ENCODE assay signal across 2 cellular contexts in the genomic region with DNA sequence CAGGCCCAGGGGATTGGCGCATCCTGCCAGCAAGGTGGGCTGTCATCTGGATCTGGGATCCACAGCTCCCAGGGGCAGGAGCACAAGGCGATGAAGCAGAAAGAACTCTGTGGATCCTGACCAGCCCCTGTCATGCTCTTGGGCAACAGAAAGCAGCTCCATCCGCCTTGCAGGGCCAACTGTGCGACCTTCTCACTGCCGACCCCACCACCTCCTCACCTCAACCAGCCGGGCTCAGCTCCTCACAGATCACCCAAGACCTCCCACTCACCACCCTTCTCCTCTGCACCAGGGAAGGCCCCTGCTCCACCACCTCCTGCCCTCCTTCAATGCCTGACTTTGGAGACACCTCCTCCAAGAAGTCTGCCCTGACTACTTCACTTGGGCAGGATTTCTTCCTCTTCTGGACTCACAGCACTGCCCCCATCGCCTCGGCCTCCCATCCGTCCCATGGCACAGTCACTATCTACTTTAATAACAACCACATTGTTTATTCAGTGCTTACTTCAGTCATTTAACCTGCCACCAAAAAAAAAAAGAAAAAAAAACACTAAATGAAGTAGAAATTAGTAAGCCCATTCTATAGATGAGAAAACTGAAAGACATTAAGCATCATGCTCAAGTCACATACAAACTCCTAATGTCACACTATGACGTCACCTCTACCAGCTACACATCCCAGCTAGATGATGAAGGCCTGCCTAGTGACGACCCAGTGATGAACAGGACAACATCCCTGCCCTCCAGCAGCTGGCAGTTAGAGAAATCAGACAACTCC.
TF ChIP-seq lines count a peak whose summit lies in the region.

No MANE protein-coding gene starts in this region.

TF ChIP-seq in GM23338, 12 proteins besides CTCF, POLR2A, EP300 and RAD21:
- TF ChIP-seq, protein P1, sequence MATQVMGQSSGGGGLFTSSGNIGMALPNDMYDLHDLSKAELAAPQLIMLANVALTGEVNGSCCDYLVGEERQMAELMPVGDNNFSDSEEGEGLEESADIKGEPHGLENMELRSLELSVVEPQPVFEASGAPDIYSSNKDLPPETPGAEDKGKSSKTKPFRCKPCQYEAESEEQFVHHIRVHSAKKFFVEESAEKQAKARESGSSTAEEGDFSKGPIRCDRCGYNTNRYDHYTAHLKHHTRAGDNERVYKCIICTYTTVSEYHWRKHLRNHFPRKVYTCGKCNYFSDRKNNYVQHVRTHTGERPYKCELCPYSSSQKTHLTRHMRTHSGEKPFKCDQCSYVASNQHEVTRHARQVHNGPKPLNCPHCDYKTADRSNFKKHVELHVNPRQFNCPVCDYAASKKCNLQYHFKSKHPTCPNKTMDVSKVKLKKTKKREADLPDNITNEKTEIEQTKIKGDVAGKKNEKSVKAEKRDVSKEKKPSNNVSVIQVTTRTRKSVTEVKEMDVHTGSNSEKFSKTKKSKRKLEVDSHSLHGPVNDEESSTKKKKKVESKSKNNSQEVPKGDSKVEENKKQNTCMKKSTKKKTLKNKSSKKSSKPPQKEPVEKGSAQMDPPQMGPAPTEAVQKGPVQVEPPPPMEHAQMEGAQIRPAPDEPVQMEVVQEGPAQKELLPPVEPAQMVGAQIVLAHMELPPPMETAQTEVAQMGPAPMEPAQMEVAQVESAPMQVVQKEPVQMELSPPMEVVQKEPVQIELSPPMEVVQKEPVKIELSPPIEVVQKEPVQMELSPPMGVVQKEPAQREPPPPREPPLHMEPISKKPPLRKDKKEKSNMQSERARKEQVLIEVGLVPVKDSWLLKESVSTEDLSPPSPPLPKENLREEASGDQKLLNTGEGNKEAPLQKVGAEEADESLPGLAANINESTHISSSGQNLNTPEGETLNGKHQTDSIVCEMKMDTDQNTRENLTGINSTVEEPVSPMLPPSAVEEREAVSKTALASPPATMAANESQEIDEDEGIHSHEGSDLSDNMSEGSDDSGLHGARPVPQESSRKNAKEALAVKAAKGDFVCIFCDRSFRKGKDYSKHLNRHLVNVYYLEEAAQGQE (IDR thresholded peaks at IDR 0.05; ENCODE audit: unreplicated experiment) = no peak
- TF ChIP-seq STAT1 (IDR thresholded peaks at IDR 0.05; ENCODE audit: unreplicated experiment) (no peak), ZNF331 (CRISPR knock-in tag; IDR thresholded peaks at IDR 0.05; ENCODE audit: low read depth) (no peak), POLR2AphosphoS5 (IDR thresholded peaks at IDR 0.05; ENCODE audit: low read depth) (no peak), EZH2 (IDR thresholded peaks at IDR 0.05; ENCODE audit: low read depth, unreplicated experiment) (no peak), NANOG (IDR thresholded peaks at IDR 0.05; ENCODE audit: borderline replicate concordance) (no peak), ZNF114 (CRISPR knock-in tag; IDR thresholded peaks at IDR 0.05) (no peak), JUNB (IDR thresholded peaks at IDR 0.05; ENCODE audit: unreplicated experiment) (no peak)
- TF ChIP-seq, protein P2, sequence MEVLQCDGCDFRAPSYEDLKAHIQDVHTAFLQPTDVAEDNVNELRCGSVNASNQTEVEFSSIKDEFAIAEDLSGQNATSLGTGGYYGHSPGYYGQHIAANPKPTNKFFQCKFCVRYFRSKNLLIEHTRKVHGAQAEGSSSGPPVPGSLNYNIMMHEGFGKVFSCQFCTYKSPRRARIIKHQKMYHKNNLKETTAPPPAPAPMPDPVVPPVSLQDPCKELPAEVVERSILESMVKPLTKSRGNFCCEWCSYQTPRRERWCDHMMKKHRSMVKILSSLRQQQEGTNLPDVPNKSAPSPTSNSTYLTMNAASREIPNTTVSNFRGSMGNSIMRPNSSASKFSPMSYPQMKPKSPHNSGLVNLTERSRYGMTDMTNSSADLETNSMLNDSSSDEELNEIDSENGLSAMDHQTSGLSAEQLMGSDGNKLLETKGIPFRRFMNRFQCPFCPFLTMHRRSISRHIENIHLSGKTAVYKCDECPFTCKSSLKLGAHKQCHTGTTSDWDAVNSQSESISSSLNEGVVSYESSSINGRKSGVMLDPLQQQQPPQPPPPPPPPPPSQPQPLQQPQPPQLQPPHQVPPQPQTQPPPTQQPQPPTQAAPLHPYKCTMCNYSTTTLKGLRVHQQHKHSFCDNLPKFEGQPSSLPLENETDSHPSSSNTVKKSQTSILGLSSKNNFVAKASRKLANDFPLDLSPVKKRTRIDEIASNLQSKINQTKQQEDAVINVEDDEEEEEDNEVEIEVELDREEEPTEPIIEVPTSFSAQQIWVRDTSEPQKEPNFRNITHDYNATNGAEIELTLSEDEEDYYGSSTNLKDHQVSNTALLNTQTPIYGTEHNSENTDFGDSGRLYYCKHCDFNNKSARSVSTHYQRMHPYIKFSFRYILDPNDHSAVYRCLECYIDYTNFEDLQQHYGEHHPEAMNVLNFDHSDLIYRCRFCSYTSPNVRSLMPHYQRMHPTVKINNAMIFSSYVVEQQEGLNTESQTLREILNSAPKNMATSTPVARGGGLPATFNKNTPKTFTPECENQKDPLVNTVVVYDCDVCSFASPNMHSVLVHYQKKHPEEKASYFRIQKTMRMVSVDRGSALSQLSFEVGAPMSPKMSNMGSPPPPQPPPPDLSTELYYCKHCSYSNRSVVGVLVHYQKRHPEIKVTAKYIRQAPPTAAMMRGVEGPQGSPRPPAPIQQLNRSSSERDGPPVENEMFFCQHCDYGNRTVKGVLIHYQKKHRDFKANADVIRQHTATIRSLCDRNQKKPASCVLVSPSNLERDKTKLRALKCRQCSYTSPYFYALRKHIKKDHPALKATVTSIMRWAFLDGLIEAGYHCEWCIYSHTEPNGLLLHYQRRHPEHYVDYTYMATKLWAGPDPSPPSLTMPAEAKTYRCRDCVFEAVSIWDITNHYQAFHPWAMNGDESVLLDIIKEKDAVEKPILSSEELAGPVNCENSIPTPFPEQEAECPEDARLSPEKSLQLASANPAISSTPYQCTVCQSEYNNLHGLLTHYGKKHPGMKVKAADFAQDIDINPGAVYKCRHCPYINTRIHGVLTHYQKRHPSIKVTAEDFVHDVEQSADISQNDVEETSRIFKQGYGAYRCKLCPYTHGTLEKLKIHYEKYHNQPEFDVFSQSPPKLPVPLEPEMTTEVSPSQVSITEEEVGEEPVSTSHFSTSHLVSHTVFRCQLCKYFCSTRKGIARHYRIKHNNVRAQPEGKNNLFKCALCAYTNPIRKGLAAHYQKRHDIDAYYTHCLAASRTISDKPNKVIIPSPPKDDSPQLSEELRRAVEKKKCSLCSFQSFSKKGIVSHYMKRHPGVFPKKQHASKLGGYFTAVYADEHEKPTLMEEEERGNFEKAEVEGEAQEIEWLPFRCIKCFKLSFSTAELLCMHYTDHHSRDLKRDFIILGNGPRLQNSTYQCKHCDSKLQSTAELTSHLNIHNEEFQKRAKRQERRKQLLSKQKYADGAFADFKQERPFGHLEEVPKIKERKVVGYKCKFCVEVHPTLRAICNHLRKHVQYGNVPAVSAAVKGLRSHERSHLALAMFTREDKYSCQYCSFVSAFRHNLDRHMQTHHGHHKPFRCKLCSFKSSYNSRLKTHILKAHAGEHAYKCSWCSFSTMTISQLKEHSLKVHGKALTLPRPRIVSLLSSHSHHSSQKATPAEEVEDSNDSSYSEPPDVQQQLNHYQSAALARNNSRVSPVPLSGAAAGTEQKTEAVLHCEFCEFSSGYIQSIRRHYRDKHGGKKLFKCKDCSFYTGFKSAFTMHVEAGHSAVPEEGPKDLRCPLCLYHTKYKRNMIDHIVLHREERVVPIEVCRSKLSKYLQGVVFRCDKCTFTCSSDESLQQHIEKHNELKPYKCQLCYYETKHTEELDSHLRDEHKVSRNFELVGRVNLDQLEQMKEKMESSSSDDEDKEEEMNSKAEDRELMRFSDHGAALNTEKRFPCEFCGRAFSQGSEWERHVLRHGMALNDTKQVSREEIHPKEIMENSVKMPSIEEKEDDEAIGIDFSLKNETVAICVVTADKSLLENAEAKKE (CRISPR knock-in tag; IDR thresholded peaks at IDR 0.05) = no peak

TF ChIP-seq in GM12878, 131 proteins besides CTCF, POLR2A, EP300 and RAD21:
- TF ChIP-seq KAT2A (conservative IDR thresholded peaks at IDR 0.05; ENCODE audit: control insufficient read depth, low read depth, low read length) = no peak
- TF ChIP-seq, protein P3, sequence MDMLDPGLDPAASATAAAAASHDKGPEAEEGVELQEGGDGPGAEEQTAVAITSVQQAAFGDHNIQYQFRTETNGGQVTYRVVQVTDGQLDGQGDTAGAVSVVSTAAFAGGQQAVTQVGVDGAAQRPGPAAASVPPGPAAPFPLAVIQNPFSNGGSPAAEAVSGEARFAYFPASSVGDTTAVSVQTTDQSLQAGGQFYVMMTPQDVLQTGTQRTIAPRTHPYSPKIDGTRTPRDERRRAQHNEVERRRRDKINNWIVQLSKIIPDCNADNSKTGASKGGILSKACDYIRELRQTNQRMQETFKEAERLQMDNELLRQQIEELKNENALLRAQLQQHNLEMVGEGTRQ (IDR thresholded peaks at IDR 0.05; ENCODE audit: borderline replicate concordance, low read depth, low read length) = no peak
- TF ChIP-seq IKZF1 (conservative IDR thresholded peaks at IDR 0.05) = no peak
- TF ChIP-seq RELA (IDR thresholded peaks at IDR 0.05; ENCODE audit: borderline replicate concordance, partially characterized antibody) = no peak
- TF ChIP-seq NFIC (IDR thresholded peaks at IDR 0.05; ENCODE audit: low read depth, low read length) = no peak
- TF ChIP-seq POU2F2 (IDR thresholded peaks at IDR 0.05; ENCODE audit: borderline replicate concordance, low read depth, low read length) = no peak
- peak; percentile 60; the same call in 1 of the 2 replicates for TF ChIP-seq ATF7 (IDR thresholded peaks at IDR 0.05; ENCODE audit: low read depth)
- TF ChIP-seq SMAD1 (IDR thresholded peaks at IDR 0.05; ENCODE audit: low read depth, partially characterized antibody) = no peak
